Comparison of ENCODE assay signal across 17 cellular contexts in the genomic region with DNA sequence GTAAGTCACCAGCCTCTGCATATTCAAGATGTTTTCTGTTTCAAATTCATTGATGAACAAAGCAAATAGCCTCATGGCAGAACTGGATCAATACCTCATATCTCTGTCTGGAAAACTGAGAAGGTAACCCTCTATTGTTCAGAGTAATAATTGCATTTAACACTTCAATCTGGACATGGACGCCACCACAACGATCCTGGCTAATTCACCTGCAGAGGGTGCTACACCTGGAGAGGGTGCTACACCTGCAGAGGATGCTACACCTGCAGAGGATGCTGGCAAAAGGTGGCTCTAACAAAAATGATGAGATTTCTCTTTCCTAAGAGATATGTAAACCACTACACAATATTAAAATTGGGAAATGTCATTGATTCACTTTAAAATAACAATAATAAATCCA.
DNase-seq lines count a peak whose midpoint lies in the region; ATAC-seq, FAIRE-seq and TF ChIP-seq lines count a peak whose summit lies in the region.
"Had no signal": no experiment of that assay in that cellular context is flagged by ENCODE, and none has a peak within 500 bp of the region (broad histone marks: within the 10 kb centered on the region; RNA-seq: fewer than 3 reads in every experiment).

No MANE protein-coding gene starts in this region.

- no TSS peak for BruUV-seq in HepG2 (replicated peaks; lab: Mats Ljungman, UMichigan)

- H4K20me1 ChIP-seq in HepG2 (ENCODE audit: insufficient read depth, low read length), result no peaks in the 10 kb centered on the region

- H3K4me3 Mint-ChIP-seq in endodermal cell, result no peak overlapping the region
- H3K4me3 Mint-ChIP-seq: activated CD8-positive, alpha-beta T cell treated with anti-CD3 and anti-CD28 coated beads for 36 hours had no signal

- H3K4me1 ChIP-seq in HepG2 (ENCODE audit: insufficient read depth, low read length) (no peaks in the 10 kb centered on the region), right lobe of liver (no peaks in the 10 kb centered on the region), endodermal cell (ENCODE audit: control insufficient read depth, insufficient read depth, low read length) (peaks cover 3% of the 10 kb centered on the region)
- H3K4me1 ChIP-seq: gastroesophageal sphincter, thyroid gland had no signal

- H3K4me1 Mint-ChIP-seq in endodermal cell, result peaks cover 4% of the 10 kb centered on the region

- FAIRE-seq in HepG2 (lab: Jason Lieb, UNC), result no peak
- FAIRE-seq: endothelial cell of umbilical vein, HTR-8/SVneo had no signal

- H3K4me2 ChIP-seq in HepG2 (ENCODE audit: low read depth, low read length), result no peak overlapping the region

- no peak overlapping the region for H3K27ac ChIP-seq in HepG2 (ENCODE audit: extremely low read length, insufficient read depth, low read length)
- no peak overlapping the region for H3K27ac ChIP-seq in right lobe of liver
- H3K27ac ChIP-seq in endodermal cell (ENCODE audit: low read depth, low read length), result no peak overlapping the region
- H3K27ac ChIP-seq in caudate nucleus (ENCODE audit: low read depth, low read length), result no peak overlapping the region
- H3K27ac ChIP-seq: gastroesophageal sphincter, thyroid gland had no signal

- H3K4me3 ChIP-seq in HepG2 (replicated peaks in 1 of 3; ENCODE audit: insufficient read depth in 1 of 3, low read depth in 2 of 3, low read length in 3 of 3) (no peak overlapping the region), right lobe of liver (no peak overlapping the region), endodermal cell (ENCODE audit: low read length) (no peak overlapping the region)
- H3K4me3 ChIP-seq: gastroesophageal sphincter, thyroid gland had no signal

- peaks cover 0 to 11% of the 10 kb centered on the region in 2 experiments; a peak in 1 of 5 replicates for H3K27me3 ChIP-seq in HepG2 (ENCODE audit: control insufficient read depth in 1 of 2, insufficient read depth in 2 of 2, low read length in 2 of 2)
- H3K27me3 ChIP-seq in right lobe of liver, result no peaks in the 10 kb centered on the region
- peaks cover 96% of the 10 kb centered on the region for H3K27me3 ChIP-seq in endodermal cell (ENCODE audit: control insufficient read depth, insufficient read depth, low read length, poor library complexity, severe bottlenecking)
- H3K27me3 ChIP-seq: gastroesophageal sphincter, thyroid gland had no signal

- TF ChIP-seq RAD21 in HepG2 (CRISPR knock-in tag; IDR thresholded peaks at IDR 0.05), result no peak

- ATAC-seq in HepG2 (peak; percentile 32; the same call in 1 of the 3 replicates), right lobe of liver (no peak)
- ATAC-seq: activated CD8-positive, alpha-beta T cell treated with anti-CD3 and anti-CD28 coated beads for 36 hours; gastroesophageal sphincter had no signal

- H3K36me3 ChIP-seq in HepG2 (replicated peaks in 1 of 2; ENCODE audit: control insufficient read depth in 1 of 2, insufficient read depth in 2 of 2, low read length in 2 of 2), result no peaks in the 10 kb centered on the region
- no peaks in the 10 kb centered on the region for H3K36me3 ChIP-seq in right lobe of liver
- H3K36me3 ChIP-seq in endodermal cell (ENCODE audit: control insufficient read depth, insufficient read depth, low read length), result no peaks in the 10 kb centered on the region
- H3K36me3 ChIP-seq: gastroesophageal sphincter, thyroid gland had no signal

- H3K9me3 Mint-ChIP-seq in endodermal cell, result no peaks in the 10 kb centered on the region
- H3K9me3 Mint-ChIP-seq: activated CD8-positive, alpha-beta T cell treated with anti-CD3 and anti-CD28 coated beads for 36 hours had no signal

- DNase-seq in HepG2 (ENCODE audit: low spot score) (no peak), right lobe of liver (no peak), NCI-H748 (lab: John Stamatoyannopoulos, UW; ENCODE audit: unreplicated experiment) (peak; percentile 73), endodermal cell (peak; percentile 71), NCI-H2081 treated with DMSO at 0.1 percent for 48 hours (lab: John Stamatoyannopoulos, UW) (no peak), T-helper 9 cell (no peak), caudate nucleus (lab: John Stamatoyannopoulos, UW) (no peak)
- no peak for DNase-seq in activated CD4-positive, alpha-beta T cell treated with anti-CD3 and anti-CD28 coated beads, Interleukin-2, amount 50 U/mL, for 48 hours
- DNase-seq: activated CD8-positive, alpha-beta T cell treated with anti-CD3 and anti-CD28 coated beads for 36 hours; MV-4-11; NCI-H524; SHP77; stimulated activated CD4-positive, alpha-beta T cell treated with anti-CD3 and anti-CD28 coated beads, Interleukin-4, amount 100 ng/mL, for 24 hours; thyroid gland had no signal

- H2AFZ ChIP-seq in HepG2 (ENCODE audit: low read length), result no peak overlapping the region

- intact Hi-C loops in HepG2 (cut with micrococcal nuclease; ENCODE audit: unreplicated experiment) (loop anchor here (1.0 kb wide), 1 partner anchor 118 kb away; no protein-coding TSS in a partner anchor), right lobe of liver (cut with DNase I) (no loop called here)

- TF ChIP-seq POLR2A in HepG2 (IDR thresholded peaks at IDR 0.05; ENCODE audit: insufficient read depth in 1 of 2, low read depth in 2 of 2, low read length in 2 of 2) (no peak), right lobe of liver (IDR thresholded peaks at IDR 0.05) (no peak)

- POLR2A ChIA-PET in HepG2 (lab: Yijun Ruan, JAX), result no interaction called here

- H3K27ac Mint-ChIP-seq in endodermal cell, result no peak overlapping the region
- H3K27ac Mint-ChIP-seq: activated CD8-positive, alpha-beta T cell treated with anti-CD3 and anti-CD28 coated beads for 36 hours had no signal

- CTCF ChIA-PET in HepG2 (lab: Yijun Ruan, JAX; ENCODE audit: low intra/inter-chr PET ratio, low total read pairs), result no interaction called here

- peaks cover 94% of the 10 kb centered on the region for H3K27me3 Mint-ChIP-seq in endodermal cell (ENCODE audit: insufficient read depth)

- 0% methylated on average over 2 of the region's 2 CpGs for WGBS in HepG2 (ENCODE audit: low lambda C conversion rate)
- no CpG with 5 or more reads among the region's 2 CpGs for WGBS in right lobe of liver (ENCODE audit: insufficient coverage, low coverage, low lambda C conversion rate, missing lambda C conversion rate)
- WGBS in endodermal cell (ENCODE audit: insufficient coverage in 1 of 2, insufficient read length in 1 of 2), 2 experiments, result 75 to 84% methylated on average over 2 of the region's 2 CpGs

- in situ Hi-C loops in HepG2 (cut with HindIII; ENCODE audit: extremely low pct_ligation_motif_present, low pct_unique_long_range_greater_than_20kb), result no loop called here

- H3K9ac ChIP-seq in HepG2 (ENCODE audit: insufficient read depth, low read depth, low read length), result no peak overlapping the region
- no peak overlapping the region for H3K9ac ChIP-seq in endodermal cell (ENCODE audit: extremely low read depth, low read length, poor library complexity, severe bottlenecking)

- no peaks in the 10 kb centered on the region for H3K36me3 Mint-ChIP-seq in endodermal cell (ENCODE audit: low read depth)

- TF ChIP-seq CTCF in HepG2 (CRISPR knock-in tag; IDR thresholded peaks at IDR 0.05) (peak; percentile 25), right lobe of liver (IDR thresholded peaks at IDR 0.05) (peak in 1 of 4 donors; percentile 15), endodermal cell (conservative IDR thresholded peaks at IDR 0.05) (peak; percentile 80)

- TF ChIP-seq EP300 in HepG2 (IDR thresholded peaks at IDR 0.05; ENCODE audit: low read depth in 2 of 2, low read length in 2 of 2), result no peak
- TF ChIP-seq EP300 in HepG2 (CRISPR knock-in tag; IDR thresholded peaks at IDR 0.05; ENCODE audit: borderline replicate concordance), result no peak

- H3K9me3 ChIP-seq in HepG2 (ENCODE audit: low read length) (no peaks in the 10 kb centered on the region), right lobe of liver (no peaks in the 10 kb centered on the region), endodermal cell (ENCODE audit: control insufficient read depth, low read length) (no peaks in the 10 kb centered on the region)
- H3K9me3 ChIP-seq: gastroesophageal sphincter, thyroid gland had no signal

- H3K79me2 ChIP-seq in HepG2 (ENCODE audit: insufficient read depth, low read length), result no peaks in the 10 kb centered on the region

TF ChIP-seq in HepG2, 621 proteins besides CTCF, POLR2A, EP300 and RAD21 (continues in another document):
- TF ChIP-seq SMAD3 (CRISPR knock-in tag; IDR thresholded peaks at IDR 0.05) (no peak), ZNF331 (CRISPR knock-in tag; IDR thresholded peaks at IDR 0.05) (no peak), ZBTB1 (CRISPR knock-in tag; IDR thresholded peaks at IDR 0.05; ENCODE audit: borderline replicate concordance) (no peak), KDM5B (CRISPR knock-in tag; IDR thresholded peaks at IDR 0.05; ENCODE audit: borderline replicate concordance) (no peak), ZC3H13 (CRISPR knock-in tag; IDR thresholded peaks at IDR 0.05) (no peak), STAT5B (CRISPR knock-in tag; IDR thresholded peaks at IDR 0.05) (no peak)
- TF ChIP-seq, protein P1, sequence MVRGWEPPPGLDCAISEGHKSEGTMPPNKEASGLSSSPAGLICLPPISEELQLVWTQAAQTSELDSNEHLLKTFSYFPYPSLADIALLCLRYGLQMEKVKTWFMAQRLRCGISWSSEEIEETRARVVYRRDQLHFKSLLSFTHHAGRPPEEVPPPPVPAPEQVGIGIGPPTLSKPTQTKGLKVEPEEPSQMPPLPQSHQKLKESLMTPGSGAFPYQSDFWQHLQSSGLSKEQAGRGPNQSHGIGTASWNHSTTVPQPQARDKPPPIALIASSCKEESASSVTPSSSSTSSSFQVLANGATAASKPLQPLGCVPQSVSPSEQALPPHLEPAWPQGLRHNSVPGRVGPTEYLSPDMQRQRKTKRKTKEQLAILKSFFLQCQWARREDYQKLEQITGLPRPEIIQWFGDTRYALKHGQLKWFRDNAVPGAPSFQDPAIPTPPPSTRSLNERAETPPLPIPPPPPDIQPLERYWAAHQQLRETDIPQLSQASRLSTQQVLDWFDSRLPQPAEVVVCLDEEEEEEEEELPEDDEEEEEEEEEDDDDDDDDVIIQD (CRISPR knock-in tag; IDR thresholded peaks at IDR 0.05; ENCODE audit: low read depth), result no peak
- TF ChIP-seq, protein P2, sequence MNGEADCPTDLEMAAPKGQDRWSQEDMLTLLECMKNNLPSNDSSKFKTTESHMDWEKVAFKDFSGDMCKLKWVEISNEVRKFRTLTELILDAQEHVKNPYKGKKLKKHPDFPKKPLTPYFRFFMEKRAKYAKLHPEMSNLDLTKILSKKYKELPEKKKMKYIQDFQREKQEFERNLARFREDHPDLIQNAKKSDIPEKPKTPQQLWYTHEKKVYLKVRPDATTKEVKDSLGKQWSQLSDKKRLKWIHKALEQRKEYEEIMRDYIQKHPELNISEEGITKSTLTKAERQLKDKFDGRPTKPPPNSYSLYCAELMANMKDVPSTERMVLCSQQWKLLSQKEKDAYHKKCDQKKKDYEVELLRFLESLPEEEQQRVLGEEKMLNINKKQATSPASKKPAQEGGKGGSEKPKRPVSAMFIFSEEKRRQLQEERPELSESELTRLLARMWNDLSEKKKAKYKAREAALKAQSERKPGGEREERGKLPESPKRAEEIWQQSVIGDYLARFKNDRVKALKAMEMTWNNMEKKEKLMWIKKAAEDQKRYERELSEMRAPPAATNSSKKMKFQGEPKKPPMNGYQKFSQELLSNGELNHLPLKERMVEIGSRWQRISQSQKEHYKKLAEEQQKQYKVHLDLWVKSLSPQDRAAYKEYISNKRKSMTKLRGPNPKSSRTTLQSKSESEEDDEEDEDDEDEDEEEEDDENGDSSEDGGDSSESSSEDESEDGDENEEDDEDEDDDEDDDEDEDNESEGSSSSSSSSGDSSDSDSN (CRISPR knock-in tag; IDR thresholded peaks at IDR 0.05), result no peak

Comparison
In these comparisons a context has a peak if more than half of its experiments do, and no peak if none do; other contexts are left out.
1. DNase-seq: peak in NCI-H748 (single experiment) and endodermal cell (single experiment); none in HepG2 (single experiment), right lobe of liver (0 of 3), NCI-H2081 treated with DMSO at 0.1 percent for 48 hours (single experiment), T-helper 9 cell (single experiment), activated CD4-positive, alpha-beta T cell treated with anti-CD3 and anti-CD28 coated beads, Interleukin-2, amount 50 U/mL, for 48 hours (0 of 2) and caudate nucleus (0 of 61).